Comparison of ENCODE assay signal across 10 cellular contexts in the genomic region with DNA sequence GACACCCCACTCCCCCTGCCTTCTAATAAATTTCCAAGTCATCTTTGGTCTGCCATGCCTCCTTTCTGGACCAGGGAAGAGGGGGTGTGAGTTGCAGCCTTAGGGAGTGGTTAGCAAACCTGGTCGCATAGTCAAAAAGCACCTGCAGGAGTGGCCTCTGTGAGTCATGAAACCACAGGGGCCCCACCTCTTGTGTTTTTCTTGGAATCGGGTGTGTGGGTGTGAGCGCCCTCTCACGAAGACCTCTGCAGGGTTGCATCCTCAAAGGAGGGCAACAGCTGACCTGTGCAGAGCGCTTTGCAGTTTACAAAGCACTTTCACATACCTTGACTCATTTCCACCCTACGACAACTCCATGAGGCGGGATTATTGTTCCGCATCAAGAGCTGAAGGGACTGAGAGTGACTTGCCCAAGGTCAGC. TPM values are rescaled to one million over a fixed set of nuclear protein-coding genes. Genes with fewer than 3 reads are reported as not detected.
DNase-seq lines count a peak whose midpoint lies in the region; ATAC-seq, FAIRE-seq and TF ChIP-seq lines count a peak whose summit lies in the region.
"Had no signal": no experiment of that assay in that cellular context is flagged by ENCODE, and none has a peak within 500 bp of the region (broad histone marks: within the 10 kb centered on the region; RNA-seq: fewer than 3 reads in every experiment).

No MANE protein-coding gene starts in this region.

- peaks cover 81% of the 10 kb centered on the region for H3K4me1 Mint-ChIP-seq in activated CD4-positive, alpha-beta T cell treated with anti-CD3 and anti-CD28 coated beads, Interleukin-2, amount 10 ng/mL, durations not matched to agents 24 days and 14 days
- peaks cover 10% of the 10 kb centered on the region for H3K4me1 Mint-ChIP-seq in type B pancreatic cell (ENCODE audit: unreplicated experiment)

- H3K27me3 Mint-ChIP-seq in activated CD4-positive, alpha-beta T cell treated with anti-CD3 and anti-CD28 coated beads, Interleukin-2, amount 10 ng/mL, durations not matched to agents 24 days and 14 days: no peaks in the 10 kb centered on the region
- peaks cover 17% of the 10 kb centered on the region for H3K27me3 Mint-ChIP-seq in type B pancreatic cell

- TF ChIP-seq POLR2A in tibial nerve (IDR thresholded peaks at IDR 0.05): no peak

- peak; percentile 68 for ATAC-seq in foreskin keratinocyte

- no peak for FAIRE-seq in GM19239 (lab: Jason Lieb, UNC)
- FAIRE-seq: A204.1 had no signal

- no peak overlapping the region for H3K4me3 ChIP-seq in SJCRH30
- H3K4me3 ChIP-seq in tibial nerve: no peak overlapping the region

- DNase-seq in NK-92 treated with Interleukin-12 subunit alpha and Interleukin-12 subunit beta, amount 100 ng/mL, for 24 hours (lab: John Stamatoyannopoulos, UW): peak; percentile 88
- no peak for DNase-seq in NK-92 (lab: John Stamatoyannopoulos, UW; ENCODE audit: unreplicated experiment)
- DNase-seq in activated CD4-positive, alpha-beta T cell treated with anti-CD3 and anti-CD28 coated beads, Interleukin-2, amount 10 ng/mL, durations not matched to agents 24 days and 14 days: peak; percentile 98
- peak; percentile 85 to 100 for DNase-seq in foreskin keratinocyte
- no peak for DNase-seq in type B pancreatic cell (ENCODE audit: extremely low spot score, unreplicated experiment)
- no peak for DNase-seq in SJCRH30
- no peak for DNase-seq in tibial nerve (ENCODE audit: low spot score in 2 of 2)
- DNase-seq in GM19239 (ENCODE audit: insufficient read length, low spot score): no peak

- 73 to 86% methylated on average over 8 of the region's 8 CpGs for WGBS in tibial nerve, 2 donors

- H3K36me3 ChIP-seq in SJCRH30 (no peaks in the 10 kb centered on the region), tibial nerve (no peaks in the 10 kb centered on the region)

- H3K9me3 ChIP-seq in SJCRH30 (replicated peaks) (no peaks in the 10 kb centered on the region), tibial nerve (peaks cover 0 to 5% (median 0%) of the 10 kb centered on the region in 4 donors)

- intact Hi-C loops in activated CD4-positive, alpha-beta T cell treated with anti-CD3 and anti-CD28 coated beads, Interleukin-2, amount 10 ng/mL, durations not matched to agents 24 days and 14 days (cut with micrococcal nuclease): loop anchor here (1.0 to 5.0 kb wide), 9 partner anchors 13 to 332 kb away; a partner anchor contains a TSS

- H3K4me3 Mint-ChIP-seq in activated CD4-positive, alpha-beta T cell treated with anti-CD3 and anti-CD28 coated beads, Interleukin-2, amount 10 ng/mL, durations not matched to agents 24 days and 14 days: peak overlapping the region; percentile 74
- no peak overlapping the region for H3K4me3 Mint-ChIP-seq in type B pancreatic cell

- TF ChIP-seq CTCF in foreskin keratinocyte (conservative IDR thresholded peaks at IDR 0.05): peak; percentile 56
- TF ChIP-seq CTCF in type B pancreatic cell (conservative IDR thresholded peaks at IDR 0.05): no peak
- TF ChIP-seq CTCF in tibial nerve (IDR thresholded peaks at IDR 0.05): no peak

- H3K9me3 Mint-ChIP-seq in activated CD4-positive, alpha-beta T cell treated with anti-CD3 and anti-CD28 coated beads, Interleukin-2, amount 10 ng/mL, durations not matched to agents 24 days and 14 days: peaks cover 24% of the 10 kb centered on the region
- H3K9me3 Mint-ChIP-seq in type B pancreatic cell: peaks cover 14% of the 10 kb centered on the region

- H3K27ac Mint-ChIP-seq in activated CD4-positive, alpha-beta T cell treated with anti-CD3 and anti-CD28 coated beads, Interleukin-2, amount 10 ng/mL, durations not matched to agents 24 days and 14 days: peak overlapping the region; percentile 97
- peak overlapping the region; percentile 90 for H3K27ac Mint-ChIP-seq in type B pancreatic cell

- H3K27ac ChIP-seq in foreskin keratinocyte (peak overlapping the region; percentile 65), SJCRH30 (no peak overlapping the region), tibial nerve (no peak overlapping the region)

- no peak for TF ChIP-seq EP300 in tibial nerve (IDR thresholded peaks at IDR 0.05)

- H3K4me1 ChIP-seq in foreskin keratinocyte: peaks cover 16% of the 10 kb centered on the region
- H3K4me1 ChIP-seq in SJCRH30: no peaks in the 10 kb centered on the region
- no peaks in the 10 kb centered on the region for H3K4me1 ChIP-seq in tibial nerve

- H3K27me3 ChIP-seq in foreskin keratinocyte (no peaks in the 10 kb centered on the region), SJCRH30 (peaks cover 3% of the 10 kb centered on the region; the same call in 1 of the 2 replicates), tibial nerve (no peaks in the 10 kb centered on the region)

- H3K36me3 Mint-ChIP-seq in activated CD4-positive, alpha-beta T cell treated with anti-CD3 and anti-CD28 coated beads, Interleukin-2, amount 10 ng/mL, durations not matched to agents 24 days and 14 days (ENCODE audit: low read depth): peaks cover 33% of the 10 kb centered on the region
- peaks cover 7% of the 10 kb centered on the region for H3K36me3 Mint-ChIP-seq in type B pancreatic cell

RNA-seq across cellular contexts. Expression of a gene that starts 36.8 kb away (rescaled TPM):
- 0.52 and 0.56 TPM in 2 replicates for total RNA-seq in activated CD4-positive, alpha-beta T cell treated with anti-CD3 and anti-CD28 coated beads, Interleukin-2, amount 10 ng/mL, durations not matched to agents 24 days and 14 days
- total RNA-seq in foreskin keratinocyte: not detected in 2 replicates
- polyA plus RNA-seq in foreskin keratinocyte: 0.08 TPM in 1 of 2 replicates, not detected in the other
- not detected in 2 replicates for total RNA-seq in type B pancreatic cell (ENCODE audit: low replicate concordance)
- not detected in 2 replicates for total RNA-seq in SJCRH30 (2014; rRNA removed; shearing (Covaris generic))
- total RNA-seq in tibial nerve: not detected
- total RNA-seq: liver had no signal
- polyA plus RNA-seq: liver had no signal

Comparison
In these comparisons a context has a peak if more than half of its experiments do, and no peak if none do; other contexts are left out.
1. DNase-seq: peak in NK-92 treated with Interleukin-12 subunit alpha and Interleukin-12 subunit beta, amount 100 ng/mL, for 24 hours (single experiment), activated CD4-positive, alpha-beta T cell treated with anti-CD3 and anti-CD28 coated beads, Interleukin-2, amount 10 ng/mL, durations not matched to agents 24 days and 14 days (single experiment) and foreskin keratinocyte (2 of 2); none in NK-92 (single experiment), type B pancreatic cell (single experiment), SJCRH30 (0 of 2), tibial nerve (0 of 2) and GM19239 (single experiment).